ENCODE assay signal across 13 cellular contexts in the genomic region with DNA sequence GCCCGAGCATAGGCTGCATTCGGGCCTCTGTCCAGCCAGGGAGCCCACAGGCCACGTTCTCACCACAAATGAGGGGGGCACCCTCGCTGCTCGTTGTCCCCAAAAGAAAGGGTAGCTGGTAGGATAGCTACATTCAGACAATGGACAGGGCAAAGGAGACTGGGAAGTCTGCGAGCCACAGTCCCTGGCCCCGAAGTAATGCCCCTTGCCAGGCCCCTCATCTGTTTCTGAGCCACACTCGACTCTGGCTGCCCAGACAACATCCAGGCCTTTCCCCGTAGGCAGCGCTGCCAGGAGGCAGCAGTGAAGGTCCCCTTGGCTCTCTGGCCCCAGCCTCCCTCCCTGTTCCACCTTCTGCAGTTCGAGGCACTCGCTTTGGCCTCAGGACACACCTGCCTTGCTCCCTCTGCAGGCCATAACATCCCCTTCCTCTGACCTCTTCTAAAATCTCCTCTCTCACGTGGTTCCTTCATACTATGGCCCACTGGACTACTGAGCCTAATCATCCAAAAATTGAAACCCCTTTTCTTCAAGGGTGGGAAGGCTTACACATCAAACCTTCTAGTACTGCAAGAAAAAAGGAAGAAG. TPM values are rescaled to one million over a fixed set of nuclear protein-coding genes. Genes with fewer than 3 reads are reported as not detected.
DNase-seq lines count a peak whose midpoint lies in the region; ATAC-seq and TF ChIP-seq lines count a peak whose summit lies in the region.
"Had no signal": no experiment of that assay in that cellular context is flagged by ENCODE, and none has a peak within 500 bp of the region (broad histone marks: within the 10 kb centered on the region; RNA-seq: fewer than 3 reads in every experiment).

No MANE protein-coding gene starts in this region.

- H3K79me2 ChIP-seq in H9 (ENCODE audit: insufficient read depth, low read length) (no peaks in the 10 kb centered on the region), mesendoderm (ENCODE audit: control insufficient read depth, insufficient read depth, low read length) (no peaks in the 10 kb centered on the region), GM23248 (ENCODE audit: insufficient read depth) (no peaks in the 10 kb centered on the region)

- H3K56ac ChIP-seq in H9 (ENCODE audit: insufficient read length, low read depth, low read length): no peak overlapping the region
- H3K56ac ChIP-seq in mesendoderm (ENCODE audit: low read length): no peak overlapping the region

- H3K36me3 Mint-ChIP-seq in H9 (ENCODE audit: insufficient read depth in 1 of 3, low read depth in 3 of 3): no peaks in the 10 kb centered on the region
- H3K36me3 Mint-ChIP-seq in WTC11: no peaks in the 10 kb centered on the region
- no peaks in the 10 kb centered on the region for H3K36me3 Mint-ChIP-seq in natural killer cell
- H3K36me3 Mint-ChIP-seq: CD8-positive, alpha-beta T cell had no signal

- H3K27ac Mint-ChIP-seq in H9 (peak overlapping the region in 1 of 3 experiments; percentile 46; a peak in 1 of 7 replicates), WTC11 (no peak overlapping the region), natural killer cell (no peak overlapping the region)
- H3K27ac Mint-ChIP-seq: CD8-positive, alpha-beta T cell had no signal

- no peak overlapping the region for H3K23ac ChIP-seq in H9 (ENCODE audit: insufficient read length, low read depth, low read length)
- no peak overlapping the region for H3K23ac ChIP-seq in mesendoderm (ENCODE audit: low read length)

- no peaks in the 10 kb centered on the region for H3K4me1 ChIP-seq in H9 (ENCODE audit: insufficient read depth, low read length)
- H3K4me1 ChIP-seq in mesendoderm (ENCODE audit: control insufficient read depth, low read depth, low read length): no peaks in the 10 kb centered on the region
- no peaks in the 10 kb centered on the region for H3K4me1 ChIP-seq in GM23248 (ENCODE audit: insufficient read depth)

- H3K4ac ChIP-seq in H9 (ENCODE audit: low read depth, low read length) (no peak overlapping the region), mesendoderm (ENCODE audit: low read depth, low read length) (no peak overlapping the region)

- H2BK5ac ChIP-seq in H9 (ENCODE audit: insufficient read length, low read length): no peak overlapping the region
- no peak overlapping the region for H2BK5ac ChIP-seq in mesendoderm (ENCODE audit: low read length)

- intact Hi-C loops in natural killer cell (cut with micrococcal nuclease): loop anchor here (1.0 kb wide), 2 partner anchors 830 to 835 kb away; no protein-coding TSS in a partner anchor

- peaks cover 1% of the 10 kb centered on the region for H3K27me3 Mint-ChIP-seq in H9 (ENCODE audit: low read depth)
- H3K27me3 Mint-ChIP-seq in WTC11 (ENCODE audit: low read depth): no peaks in the 10 kb centered on the region
- peaks cover 22 to 23% of the 10 kb centered on the region in 2 donors for H3K27me3 Mint-ChIP-seq in natural killer cell (ENCODE audit: low read depth in 2 of 2)

- H4K8ac ChIP-seq in H9 (replicated peaks; ENCODE audit: insufficient read length, low read depth, low read length) (no peak overlapping the region), mesendoderm (ENCODE audit: low read depth, low read length) (no peak overlapping the region)

- H3K79me1 ChIP-seq in H9 (ENCODE audit: insufficient read depth, low read depth, low read length, poor library complexity, severe bottlenecking): no peaks in the 10 kb centered on the region
- no peaks in the 10 kb centered on the region for H3K79me1 ChIP-seq in mesendoderm (ENCODE audit: low read length)

- in situ Hi-C loops in GM23248 (cut with MboI): loop anchor here (25.0 kb wide), 1 partner anchor 710 kb away; no protein-coding TSS in a partner anchor

- H3K4me3 Mint-ChIP-seq in H9 (no peak overlapping the region), WTC11 (no peak overlapping the region), natural killer cell (no peak overlapping the region)
- H3K4me3 Mint-ChIP-seq: CD8-positive, alpha-beta T cell had no signal

- H3K9ac ChIP-seq in H9 (ENCODE audit: extremely low read depth, insufficient read length, low read length) (no peak overlapping the region), mesendoderm (ENCODE audit: low read length) (no peak overlapping the region), GM23248 (no peak overlapping the region)
- H3K9ac ChIP-seq: BLaER1, SK-N-SH had no signal

- H3K36me3 ChIP-seq in mesendoderm (ENCODE audit: control insufficient read depth, insufficient read depth, low read length) (no peaks in the 10 kb centered on the region), GM23248 (ENCODE audit: low read depth) (no peaks in the 10 kb centered on the region)
- H3K36me3 ChIP-seq: BLaER1 had no signal

- H3K9me2 ChIP-seq in GM23248 (ENCODE audit: insufficient read depth): no peaks in the 10 kb centered on the region
- H3K9me2 ChIP-seq: SK-N-SH had no signal

- no peak overlapping the region for H4K91ac ChIP-seq in H9 (ENCODE audit: insufficient read length, low read depth, low read length)

- POLR2A ChIA-PET in WTC11 (lab: Charles Lee): no interaction called here

- H3F3A ChIP-seq in GM23248 (ENCODE audit: insufficient read depth): no peaks in the 10 kb centered on the region

- H4K20me1 ChIP-seq in H9 (ENCODE audit: control insufficient read depth, insufficient read depth, insufficient read length) (no peaks in the 10 kb centered on the region), GM23248 (ENCODE audit: insufficient read depth) (no peaks in the 10 kb centered on the region)

- ATAC-seq in WTC11: peak; percentile 35
- ATAC-seq in natural killer cell: no peak

- no peak overlapping the region for H2BK20ac ChIP-seq in H9 (ENCODE audit: low read depth, low read length, poor library complexity, severe bottlenecking)

- no peaks in the 10 kb centered on the region for H3K23me2 ChIP-seq in H9 (ENCODE audit: insufficient read length, low read depth, low read length, poor library complexity, severe bottlenecking)

- H3K9me3 ChIP-seq in H9 (ENCODE audit: control insufficient read depth, low read depth, low read length): no peaks in the 10 kb centered on the region
- H3K9me3 ChIP-seq in GM23248 (ENCODE audit: low read depth): no peaks in the 10 kb centered on the region
- H3K9me3 ChIP-seq: BLaER1, SK-N-SH had no signal

- H3K4me3 ChIP-seq in mesendoderm (ENCODE audit: low read length) (no peak overlapping the region), GM23248 (no peak overlapping the region)
- H3K4me3 ChIP-seq: BLaER1 had no signal

- H2AK5ac ChIP-seq in H9 (ENCODE audit: insufficient read length, low read length) (no peak overlapping the region), mesendoderm (ENCODE audit: low read length) (no peak overlapping the region)

- no peak overlapping the region for H2AFZ ChIP-seq in H9 (ENCODE audit: low read length)
- no peak overlapping the region for H2AFZ ChIP-seq in GM23248

- H3K14ac ChIP-seq in H9 (ENCODE audit: insufficient read depth, low read length): no peak overlapping the region

- H3K27me3 ChIP-seq in H9 (ENCODE audit: insufficient read depth, low read length): no peaks in the 10 kb centered on the region
- no peaks in the 10 kb centered on the region for H3K27me3 ChIP-seq in mesendoderm (ENCODE audit: insufficient read depth, low read length, poor library complexity)
- no peaks in the 10 kb centered on the region for H3K27me3 ChIP-seq in GM23248 (replicated peaks; ENCODE audit: insufficient read depth)
- H3K27me3 ChIP-seq: BLaER1 had no signal

- no peak overlapping the region for H3K4me2 ChIP-seq in H9 (ENCODE audit: insufficient read depth, insufficient read length, low read length)
- H3K4me2 ChIP-seq in mesendoderm (ENCODE audit: low read length): no peak overlapping the region
- H3K4me2 ChIP-seq in GM23248 (ENCODE audit: unreplicated experiment): no peak overlapping the region
- H3K4me2 ChIP-seq: BLaER1, SK-N-SH had no signal

- H3K4me1 Mint-ChIP-seq in H9 (peaks cover 10 to 14% of the 10 kb centered on the region in 2 experiments), WTC11 (peaks cover 13% of the 10 kb centered on the region), natural killer cell (peaks cover 11 to 19% of the 10 kb centered on the region in 2 donors)

- H3K9me3 Mint-ChIP-seq in H9 (no peaks in the 10 kb centered on the region), WTC11 (no peaks in the 10 kb centered on the region), natural killer cell (no peaks in the 10 kb centered on the region)
- H3K9me3 Mint-ChIP-seq: CD8-positive, alpha-beta T cell had no signal

- no CpG with 5 or more reads among the region's 13 CpGs for WGBS in H9 (ENCODE audit: extremely low coverage, insufficient read length, low lambda C conversion rate)
- WGBS in mesendoderm (ENCODE audit: extremely low coverage, insufficient coverage, low lambda C conversion rate): no CpG with 5 or more reads among the region's 13 CpGs
- 28 to 40% methylated on average over 13 of the region's 13 CpGs for WGBS in GM23248 (ENCODE audit: low coverage in 1 of 2, low lambda C conversion rate in 2 of 2, missing lambda C conversion rate in 2 of 2), 2 experiments

- peak; percentile 48; the same call in 2 of the 3 replicates for TF ChIP-seq CTCF in H9 (conservative IDR thresholded peaks at IDR 0.05)
- no peak for TF ChIP-seq CTCF in WTC11 (IDR thresholded peaks at IDR 0.05)
- no peak for TF ChIP-seq CTCF in natural killer cell (IDR thresholded peaks at IDR 0.05)

- H2BK120ac ChIP-seq in H9 (ENCODE audit: low read depth, low read length, poor library complexity, severe bottlenecking): no peak overlapping the region
- H2BK120ac ChIP-seq in mesendoderm (ENCODE audit: low read depth, low read length): no peak overlapping the region

- peak; percentile 27 for DNase-seq in ELF-1 (ENCODE audit: low read depth, low spot score)
- DNase-seq in H9: peak; percentile 75
- DNase-seq in WTC11 (ENCODE audit: low spot score): no peak
- peak; percentile 44 for DNase-seq in mesendoderm
- DNase-seq in effector CD4-positive, alpha-beta T cell: no peak
- no peak for DNase-seq in natural killer cell
- DNase-seq in dermis blood vessel endothelial cell: no peak
- no peak for DNase-seq in GM23248

- CTCF ChIA-PET in WTC11 (lab: Charles Lee): interaction anchor here (0.9 to 2.9 kb wide), 9 partner anchors 10 to 829 kb away, joined by 3 to 15 read pairs (median 4); no protein-coding TSS in a partner anchor

- no peak overlapping the region for H2BK12ac ChIP-seq in H9 (ENCODE audit: insufficient read length, low read depth, low read length)

- H2BK15ac ChIP-seq in H9 (ENCODE audit: low read depth, low read length) (no peak overlapping the region), mesendoderm (replicated peaks; ENCODE audit: low read depth) (no peak overlapping the region)

- no peak overlapping the region for H4K5ac ChIP-seq in H9 (ENCODE audit: insufficient read length, low read depth, low read length)
- no peak overlapping the region for H4K5ac ChIP-seq in mesendoderm (ENCODE audit: low read length)

- H3K18ac ChIP-seq in H9 (ENCODE audit: insufficient read length, low read depth, low read length): peak overlapping the region; percentile 37
- no peak overlapping the region for H3K18ac ChIP-seq in mesendoderm (ENCODE audit: low read length)

- no peak overlapping the region for H3T11ph ChIP-seq in H9 (ENCODE audit: low read length)

- H3K27ac ChIP-seq in H9 (ENCODE audit: insufficient read length, low read depth, low read length): no peak overlapping the region
- no peak overlapping the region for H3K27ac ChIP-seq in mesendoderm (ENCODE audit: low read depth, low read length)
- no peak overlapping the region for H3K27ac ChIP-seq in GM23248
- H3K27ac ChIP-seq: BLaER1 had no signal

RNA-seq across cellular contexts. Expression of gene AIPL1, which starts 12.2 kb away (rescaled TPM):
- 0.24 and 0.57 TPM in 2 replicates for total RNA-seq in H9 (2021)
- total RNA-seq in WTC11 (2021): 0.32 to 0.71 TPM (median 0.46 TPM) in 3 replicates
- polyA plus RNA-seq in mesendoderm (2013, experiment 1 of 2): 0.07 TPM
- polyA plus RNA-seq in mesendoderm (2013, experiment 2 of 2): 0.08 TPM
- not detected for total RNA-seq in natural killer cell
- total RNA-seq in dermis blood vessel endothelial cell: not detected in 2 replicates
- not detected in 2 replicates for total RNA-seq in GM23248 (2014; rRNA removed; shearing (Covaris generic))
- not detected in 2 replicates for polyA plus RNA-seq in GM23248 (2016; fragmentation: Nextera tagmentation; extraction: Ambion mirVana)
- total RNA-seq: A673; Calu3; CD8-positive, alpha-beta T cell had no signal
- polyA plus RNA-seq: SK-N-SH had no signal

RNA-seq across cellular contexts. Expression of gene PIMREG, which starts 21.5 kb away (rescaled TPM):
- total RNA-seq in H9 (2021) (91.6 and 92.5 TPM in 2 replicates), WTC11 (2021) (92.2 to 102 TPM (median 99.3 TPM) in 3 replicates), natural killer cell (1 to 10 TPM in 1 of 3 donors, under 1 TPM in 2; 0.73 to 1.4 (median 0.78) TPM), dermis blood vessel endothelial cell (7.8 and 62.4 TPM in 2 replicates)
- polyA plus RNA-seq in mesendoderm (2013, experiment 1 of 2): 52.3 TPM
- polyA plus RNA-seq in mesendoderm (2013, experiment 2 of 2): 51.2 TPM
- total RNA-seq in GM23248 (2014; rRNA removed; shearing (Covaris generic)): 20.7 and 28.7 TPM in 2 replicates
- 22.6 and 24.4 TPM in 2 replicates for polyA plus RNA-seq in GM23248 (2016; fragmentation: Nextera tagmentation; extraction: Ambion mirVana)
- total RNA-seq: CD8-positive, alpha-beta T cell had no signal

Comparison
In these comparisons a context has a peak if more than half of its experiments do, and no peak if none do; other contexts are left out.
1. DNase-seq: peak in ELF-1 (single experiment), H9 (single experiment) and mesendoderm (single experiment); none in WTC11 (single experiment), effector CD4-positive, alpha-beta T cell (single experiment), natural killer cell (single experiment), dermis blood vessel endothelial cell (single experiment) and GM23248 (single experiment).